7 cellular contexts compared by ENCODE assay signal in genomic region chr4:37685726-37686372, GRCh38. TPM values are rescaled to one million over a fixed set of nuclear protein-coding genes. Genes with fewer than 3 reads are reported as not detected.
DNase-seq lines count a peak whose midpoint lies in the region; ATAC-seq and TF ChIP-seq lines count a peak whose summit lies in the region.

No MANE protein-coding gene starts in this region.

- peak; percentile 63 for DNase-seq in GM23338 (ENCODE audit: low spot score)
- peak; percentile 42 for DNase-seq in activated T-cell treated with anti-CD3 and anti-CD28 coated beads for 1 hour (ENCODE audit: low read depth)
- DNase-seq in tibial nerve (ENCODE audit: low spot score in 2 of 2), result peak; percentile 22 to 34

- H3K4me1 ChIP-seq in GM23338 (ENCODE audit: insufficient read depth) (peaks cover 32% of the 10 kb centered on the region), Loucy (ENCODE audit: insufficient read depth, low read length, poor library complexity, severe bottlenecking) (peaks cover 33% of the 10 kb centered on the region), esophagus (ENCODE audit: control insufficient read depth in 2 of 2, insufficient read depth in 2 of 2, low read length in 1 of 2) (no peaks in the 10 kb centered on the region), tibial nerve (peaks cover 0 to 37% (median 18%) of the 10 kb centered on the region in 4 donors)

- peaks cover 12% of the 10 kb centered on the region for H3K36me3 Mint-ChIP-seq in GM23338 (ENCODE audit: low read depth)
- no peaks in the 10 kb centered on the region for H3K36me3 Mint-ChIP-seq in nephron (ENCODE audit: low read depth)

- H3K27me3 Mint-ChIP-seq in GM23338 (ENCODE audit: insufficient read depth, low read depth, poor library complexity), result peaks cover 15% of the 10 kb centered on the region
- no peaks in the 10 kb centered on the region for H3K27me3 Mint-ChIP-seq in nephron (ENCODE audit: low read depth)

- H3K9me2 ChIP-seq in GM23338 (ENCODE audit: insufficient read depth) (no peaks in the 10 kb centered on the region), Loucy (replicated peaks; ENCODE audit: low read depth, low read length) (no peaks in the 10 kb centered on the region)

- peaks cover 36% of the 10 kb centered on the region for H3K4me1 Mint-ChIP-seq in GM23338
- H3K4me1 Mint-ChIP-seq in nephron, result peaks cover 43% of the 10 kb centered on the region

- H3K27ac Mint-ChIP-seq in GM23338, result no peak overlapping the region
- H3K27ac Mint-ChIP-seq in nephron, result peak overlapping the region; percentile 50 to 68 (median 62)

- no peaks in the 10 kb centered on the region for H3K9me3 ChIP-seq in Loucy (ENCODE audit: insufficient read depth, low read depth, low read length)
- no peaks in the 10 kb centered on the region for H3K9me3 ChIP-seq in esophagus (ENCODE audit: control insufficient read depth in 2 of 2, insufficient read depth in 1 of 2, low read depth in 1 of 2, low read length in 1 of 2)
- H3K9me3 ChIP-seq in tibial nerve, result no peaks in the 10 kb centered on the region

- H3K4me2 ChIP-seq in GM23338, result peak overlapping the region; percentile 86
- peak overlapping the region; percentile 82 for H3K4me2 ChIP-seq in Loucy (ENCODE audit: low read depth, low read length, poor library complexity, severe bottlenecking)

- H3K4me3 Mint-ChIP-seq in GM23338, result peak overlapping the region; percentile 81
- peak overlapping the region; percentile 78 to 90 (median 88) for H3K4me3 Mint-ChIP-seq in nephron

- no peak overlapping the region for H3K27ac ChIP-seq in GM23338 (ENCODE audit: low read depth)
- H3K27ac ChIP-seq in esophagus (ENCODE audit: low read depth in 2 of 2, low read length in 1 of 2), result peak overlapping the region; percentile 94 to 96
- H3K27ac ChIP-seq in tibial nerve, result peak overlapping the region; percentile 89 to 99 (median 96)

- peak in 1 of 2 donors; percentile 90 for TF ChIP-seq EP300 in tibial nerve (IDR thresholded peaks at IDR 0.05)

- TF ChIP-seq CTCF in GM23338 (conservative IDR thresholded peaks at IDR 0.05; ENCODE audit: low read depth in 2 of 2) (no peak), Loucy (conservative IDR thresholded peaks at IDR 0.05; ENCODE audit: low read length) (no peak), nephron (IDR thresholded peaks at IDR 0.05; ENCODE audit: unreplicated experiment in 3 of 3) (no peak), tibial nerve (IDR thresholded peaks at IDR 0.05) (peak in 2 of 5 experiments; percentile 10 to 34)

- H3K79me2 ChIP-seq in GM23338 (replicated peaks; ENCODE audit: insufficient read depth), result peaks cover 34% of the 10 kb centered on the region
- peaks cover 23% of the 10 kb centered on the region for H3K79me2 ChIP-seq in Loucy (ENCODE audit: insufficient read depth, low read length)

- WGBS in esophagus, 2 donors, result 0% methylated on average over 58 to 82 of the region's 82 CpGs
- WGBS in tibial nerve, 2 donors, result 0 to 1% methylated on average over 45 to 55 of the region's 82 CpGs

- TF ChIP-seq POLR2A in GM15510 (IDR thresholded peaks at IDR 0.05; ENCODE audit: borderline replicate concordance, extremely low read depth, insufficient read length) (peak; percentile 77), tibial nerve (IDR thresholded peaks at IDR 0.05) (peak; percentile 64 to 90)

- peaks cover 9% of the 10 kb centered on the region for H4K20me1 ChIP-seq in GM23338 (replicated peaks; ENCODE audit: insufficient read depth)
- peaks cover 16% of the 10 kb centered on the region for H4K20me1 ChIP-seq in Loucy (ENCODE audit: insufficient read depth, low read length, poor library complexity, severe bottlenecking)

- H3K27me3 ChIP-seq in GM23338 (ENCODE audit: insufficient read depth) (peaks cover 24% of the 10 kb centered on the region), Loucy (ENCODE audit: insufficient read depth, low read length, poor library complexity, severe bottlenecking) (no peaks in the 10 kb centered on the region), esophagus (ENCODE audit: control insufficient read depth in 1 of 2, insufficient read depth in 2 of 2, low read length in 2 of 2) (no peaks in the 10 kb centered on the region), tibial nerve (no peaks in the 10 kb centered on the region)

- H3K36me3 ChIP-seq in GM23338 (ENCODE audit: insufficient read depth), result no peaks in the 10 kb centered on the region
- no peaks in the 10 kb centered on the region for H3K36me3 ChIP-seq in Loucy (ENCODE audit: insufficient read depth, low read length)
- no peaks in the 10 kb centered on the region for H3K36me3 ChIP-seq in esophagus (ENCODE audit: control insufficient read depth in 2 of 2, insufficient read depth in 2 of 2, low read length in 1 of 2)
- no peaks in the 10 kb centered on the region for H3K36me3 ChIP-seq in tibial nerve

- H2AFZ ChIP-seq in GM23338, result peak overlapping the region; percentile 89
- H2AFZ ChIP-seq in Loucy (ENCODE audit: low read length), result peak overlapping the region; percentile 91

- peaks cover under 1% of the 10 kb centered on the region; the same call in 1 of the 3 replicates for H3K9me3 Mint-ChIP-seq in GM23338
- H3K9me3 Mint-ChIP-seq in nephron, result no peaks in the 10 kb centered on the region

- H3K9ac ChIP-seq in Loucy (ENCODE audit: low read depth, low read length, poor library complexity, severe bottlenecking), result peak overlapping the region; percentile 75

- ATAC-seq in GM23338, result peak; percentile 44

- H3K4me3 ChIP-seq in GM23338, result peak overlapping the region; percentile 60
- H3K4me3 ChIP-seq in Loucy (ENCODE audit: low read length, poor library complexity, severe bottlenecking), result peak overlapping the region; percentile 77
- peak overlapping the region; percentile 80 to 95 for H3K4me3 ChIP-seq in esophagus (ENCODE audit: low read depth in 1 of 2, low read length in 2 of 2)
- H3K4me3 ChIP-seq in tibial nerve, result peak overlapping the region; percentile 64 to 99 (median 92)

- H3F3A ChIP-seq in GM23338 (replicated peaks; ENCODE audit: low read depth) (no peaks in the 10 kb centered on the region), Loucy (ENCODE audit: low read depth) (peaks cover 4% of the 10 kb centered on the region; the same call in 1 of the 2 replicates)

TF ChIP-seq in GM23338, 12 proteins besides CTCF, POLR2A, EP300 and RAD21 (continues in another document):
- TF ChIP-seq STAT1 (IDR thresholded peaks at IDR 0.05; ENCODE audit: unreplicated experiment) (no peak), NANOG (IDR thresholded peaks at IDR 0.05; ENCODE audit: borderline replicate concordance) (no peak), REST (IDR thresholded peaks at IDR 0.05; ENCODE audit: unreplicated experiment) (no peak), POLR2AphosphoS5 (IDR thresholded peaks at IDR 0.05; ENCODE audit: low read depth) (peak; percentile 90)

RNA-seq across cellular contexts. Expression of gene RELL1, which starts 0.3 kb away (rescaled TPM):
- 27.0 and 28.5 TPM in 2 replicates for total RNA-seq in GM23338 (2014; rRNA removed; shearing (Covaris generic))
- polyA plus RNA-seq in GM23338 (2016; fragmentation: Nextera tagmentation; extraction: Ambion mirVana), result 1.9 and 2.8 TPM in 2 replicates
- 1 to 10 TPM; 2.1 to 2.8 TPM for polyA plus RNA-seq in esophagus
- 10 to 100 TPM; 43.8 to 78.0 (median 61.2) TPM for total RNA-seq in tibial nerve
